Comparison of ENCODE assay signal across 13 cellular contexts in the genomic region with DNA sequence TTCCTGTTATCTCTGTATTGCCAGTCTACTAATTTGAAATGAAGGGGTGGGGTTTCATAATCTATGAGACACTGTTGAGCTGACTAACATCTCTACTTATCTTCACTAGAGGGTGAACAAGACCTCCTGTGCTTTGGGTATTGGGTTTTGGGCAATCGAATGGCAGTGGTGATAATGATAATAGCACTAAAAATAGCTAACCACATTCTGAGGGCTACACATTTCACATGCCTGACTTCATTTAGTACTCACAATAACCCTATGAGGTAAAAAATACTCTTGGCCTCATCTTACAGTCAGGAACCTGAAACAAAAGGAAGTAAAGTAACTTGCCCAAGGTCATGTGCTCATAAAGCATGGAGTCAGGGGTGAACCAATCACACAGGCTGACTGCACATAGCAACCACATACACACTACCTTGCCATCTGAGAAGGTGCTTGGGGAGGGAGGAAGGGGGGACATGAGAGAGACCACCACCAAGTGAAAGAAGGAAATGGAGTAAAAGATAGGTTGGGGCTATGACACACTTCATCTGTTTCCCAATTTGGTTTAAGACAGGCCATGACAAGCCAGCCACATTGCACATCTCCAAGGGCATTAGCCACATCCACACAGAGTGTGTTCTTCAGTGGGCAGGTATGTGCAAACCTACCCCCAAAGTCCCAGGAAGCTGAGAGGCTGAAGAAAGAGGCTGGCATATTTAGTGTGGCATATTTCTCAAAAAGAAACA.
DNase-seq lines count a peak whose midpoint lies in the region; ATAC-seq and TF ChIP-seq lines count a peak whose summit lies in the region.
"Had no signal": no experiment of that assay in that cellular context is flagged by ENCODE, and none has a peak within 500 bp of the region (broad histone marks: within the 10 kb centered on the region; RNA-seq: fewer than 3 reads in every experiment).

No MANE protein-coding gene starts in this region.

- H3K36me3 ChIP-seq in upper lobe of right lung = no peaks in the 10 kb centered on the region

- H3K27ac ChIP-seq in upper lobe of right lung = no peak overlapping the region
- H3K27ac ChIP-seq: C4-2B, SK-N-MC had no signal

- ATAC-seq in esophagus mucosa = no peak
- ATAC-seq in upper lobe of right lung = no peak
- ATAC-seq: activated CD8-positive, alpha-beta T cell treated with anti-CD3 and anti-CD28 coated beads for 36 hours had no signal

- intact Hi-C loops in upper lobe of right lung (cut with DNase I) = no loop called here

- no peaks in the 10 kb centered on the region for H3K27me3 ChIP-seq in upper lobe of right lung

- DNase-seq in AG20443 (ENCODE audit: low spot score) = peak; percentile 19
- peak; percentile 14 for DNase-seq in GM20000 (ENCODE audit: low spot score)
- peak; percentile 35 for DNase-seq in NCI-H226
- peak; percentile 59 for DNase-seq in fibroblast of peridontal ligament (ENCODE audit: extremely low read depth)
- DNase-seq in DMS53 (lab: John Stamatoyannopoulos, UW) = no peak
- DNase-seq in upper lobe of right lung = no peak
- DNase-seq in NCI-H2171 (lab: John Stamatoyannopoulos, UW) = no peak
- DNase-seq: activated CD8-positive, alpha-beta T cell treated with anti-CD3 and anti-CD28 coated beads for 36 hours; effector CD8-positive, alpha-beta T cell; NCI-H446 had no signal

- no peak for TF ChIP-seq CTCF in GM20000 (IDR thresholded peaks at IDR 0.05; ENCODE audit: extremely low read depth, missing control alignments)
- no peak for TF ChIP-seq CTCF in upper lobe of right lung (IDR thresholded peaks at IDR 0.05)

- no peaks in the 10 kb centered on the region for H3K9me3 ChIP-seq in upper lobe of right lung

- no peaks in the 10 kb centered on the region for H3K4me1 ChIP-seq in upper lobe of right lung

- H3K4me3 ChIP-seq in upper lobe of right lung = no peak overlapping the region
- H3K4me3 ChIP-seq: SK-N-MC had no signal

Comparison
In these comparisons a context has a peak if more than half of its experiments do, and no peak if none do; other contexts are left out.
1. DNase-seq: peak in AG20443 (single experiment), GM20000 (single experiment), NCI-H226 (single experiment) and fibroblast of peridontal ligament (single experiment); none in DMS53 (single experiment), upper lobe of right lung (single experiment) and NCI-H2171 (single experiment).